1 cellular context compared by ENCODE assay signal in the genomic region with DNA sequence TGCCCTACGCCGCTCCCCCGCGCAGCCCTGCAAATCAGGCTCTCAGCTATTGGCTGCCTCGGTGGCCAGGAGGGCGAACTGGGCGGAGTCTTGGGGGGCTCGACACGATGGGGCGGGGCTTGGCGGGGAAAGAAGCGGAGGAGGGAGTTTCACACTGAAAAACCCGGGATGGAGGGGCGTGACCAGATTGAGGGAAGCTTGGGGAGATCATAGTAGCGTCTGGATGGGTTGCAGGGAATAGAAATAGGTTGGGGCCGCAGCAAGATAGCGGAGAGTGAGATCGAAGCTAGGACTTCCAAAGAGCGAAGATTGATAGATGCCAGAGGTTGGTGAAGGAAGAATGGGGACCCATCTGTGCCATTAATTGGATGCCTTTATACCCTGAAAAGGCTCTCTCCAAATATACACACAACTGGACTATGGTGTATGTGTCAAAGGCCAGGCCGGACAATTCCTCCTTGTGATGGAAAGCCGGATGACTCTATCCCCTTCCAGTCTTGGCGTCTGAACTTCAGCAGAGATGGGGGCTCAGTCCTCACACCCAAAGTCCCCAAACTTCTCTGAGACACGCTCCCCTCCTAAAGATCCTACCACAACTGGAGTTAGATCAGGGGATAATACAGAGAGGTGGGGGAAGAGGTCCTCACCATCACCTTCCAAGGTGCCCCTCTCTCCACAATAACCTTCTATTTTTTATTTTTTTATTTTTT.
TF ChIP-seq lines count a peak whose summit lies in the region.

No MANE protein-coding gene starts in this region.

TF ChIP-seq in neural cell, 6 proteins besides CTCF, POLR2A, EP300 and RAD21:
- TF ChIP-seq POLR2AphosphoS5 (IDR thresholded peaks at IDR 0.05) = no peak
- no peak for TF ChIP-seq TAF1 (IDR thresholded peaks at IDR 0.05; ENCODE audit: low read depth)
- no peak for TF ChIP-seq MXI1 (conservative IDR thresholded peaks at IDR 0.05; ENCODE audit: poor library complexity, severe bottlenecking)
- no peak for TF ChIP-seq SMC3 (conservative IDR thresholded peaks at IDR 0.05; ENCODE audit: poor library complexity)
- no peak for TF ChIP-seq EZH2 (IDR thresholded peaks at IDR 0.05; ENCODE audit: borderline replicate concordance, insufficient read depth, low read length, poor library complexity, severe bottlenecking)
- TF ChIP-seq, protein P1, sequence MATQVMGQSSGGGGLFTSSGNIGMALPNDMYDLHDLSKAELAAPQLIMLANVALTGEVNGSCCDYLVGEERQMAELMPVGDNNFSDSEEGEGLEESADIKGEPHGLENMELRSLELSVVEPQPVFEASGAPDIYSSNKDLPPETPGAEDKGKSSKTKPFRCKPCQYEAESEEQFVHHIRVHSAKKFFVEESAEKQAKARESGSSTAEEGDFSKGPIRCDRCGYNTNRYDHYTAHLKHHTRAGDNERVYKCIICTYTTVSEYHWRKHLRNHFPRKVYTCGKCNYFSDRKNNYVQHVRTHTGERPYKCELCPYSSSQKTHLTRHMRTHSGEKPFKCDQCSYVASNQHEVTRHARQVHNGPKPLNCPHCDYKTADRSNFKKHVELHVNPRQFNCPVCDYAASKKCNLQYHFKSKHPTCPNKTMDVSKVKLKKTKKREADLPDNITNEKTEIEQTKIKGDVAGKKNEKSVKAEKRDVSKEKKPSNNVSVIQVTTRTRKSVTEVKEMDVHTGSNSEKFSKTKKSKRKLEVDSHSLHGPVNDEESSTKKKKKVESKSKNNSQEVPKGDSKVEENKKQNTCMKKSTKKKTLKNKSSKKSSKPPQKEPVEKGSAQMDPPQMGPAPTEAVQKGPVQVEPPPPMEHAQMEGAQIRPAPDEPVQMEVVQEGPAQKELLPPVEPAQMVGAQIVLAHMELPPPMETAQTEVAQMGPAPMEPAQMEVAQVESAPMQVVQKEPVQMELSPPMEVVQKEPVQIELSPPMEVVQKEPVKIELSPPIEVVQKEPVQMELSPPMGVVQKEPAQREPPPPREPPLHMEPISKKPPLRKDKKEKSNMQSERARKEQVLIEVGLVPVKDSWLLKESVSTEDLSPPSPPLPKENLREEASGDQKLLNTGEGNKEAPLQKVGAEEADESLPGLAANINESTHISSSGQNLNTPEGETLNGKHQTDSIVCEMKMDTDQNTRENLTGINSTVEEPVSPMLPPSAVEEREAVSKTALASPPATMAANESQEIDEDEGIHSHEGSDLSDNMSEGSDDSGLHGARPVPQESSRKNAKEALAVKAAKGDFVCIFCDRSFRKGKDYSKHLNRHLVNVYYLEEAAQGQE (IDR thresholded peaks at IDR 0.05; ENCODE audit: borderline replicate concordance) = no peak
